8 cellular contexts compared by ENCODE assay signal in genomic region chr6:43427406-43428111, GRCh38. TPM values are rescaled to one million over a fixed set of nuclear protein-coding genes. Genes with fewer than 3 reads are reported as not detected.
DNase-seq lines count a peak whose midpoint lies in the region; ATAC-seq, FAIRE-seq and TF ChIP-seq lines count a peak whose summit lies in the region.

ABCC10 (plus strand) TSS chr6:43427541; CDS start chr6:43427979, 438 bp downstream.

- peaks cover 28 to 36% (median 31%) of the 10 kb centered on the region in 3 donors for H3K4me1 Mint-ChIP-seq in T-cell

- DNase-seq in GM12891 (ENCODE audit: insufficient read length, low spot score), result peak; percentile 91
- DNase-seq in NCI-H1436 treated with DMSO at 0.1 percent for 48 hours (lab: John Stamatoyannopoulos, UW), result peak; percentile 78
- peak; percentile 77 to 97 (median 94) for DNase-seq in T-cell
- peak; percentile 95 to 97 (median 97) for DNase-seq in heart left ventricle
- DNase-seq in pons (ENCODE audit: low spot score), result peak; percentile 92
- DNase-seq in upper lobe of left lung, result peak; percentile 96

- ATAC-seq in HG02840 (IDR thresholded peaks at IDR 0.05; ENCODE audit: low FRiP score, unreplicated experiment), result peak; percentile 87
- ATAC-seq in T-cell (replicated peaks in 1 of 4), result peak; percentile 89 to 95 (median 92)
- peak; percentile 98 to 99 (median 99) for ATAC-seq in heart left ventricle
- ATAC-seq in upper lobe of left lung (ENCODE audit: low FRiP score in 2 of 2), result peak; percentile 99

- intact Hi-C loops in heart left ventricle (cut with DNase I), result loop anchor here in 6 of 10 donors (1.0 to 10.0 kb wide), 4 partner anchors 53 to 60 kb away; partner anchors contain the start of gene ZNF318 (in 5 of the 6)

- TF ChIP-seq CTCF in heart left ventricle (IDR thresholded peaks at IDR 0.05) (peak in 11 of 12 donors; percentile 27 to 74 (median 40)), upper lobe of left lung (IDR thresholded peaks at IDR 0.05) (peak in 5 of 6 experiments; percentile 15 to 50 (median 46))

- no peak within 1 kb of the TSS for H3K27ac ChIP-seq in adipose tissue (ENCODE audit: low read depth, low read length)
- peak within 1 kb of the TSS; percentile 49 to 94 (median 89) for H3K27ac ChIP-seq in heart left ventricle
- H3K27ac ChIP-seq in upper lobe of left lung, result peak within 1 kb of the TSS; percentile 73 to 92 (median 90)

- H3K9me3 Mint-ChIP-seq in T-cell, result no peaks in the 10 kb centered on the region

- H3K36me3 ChIP-seq in heart left ventricle, result peaks cover 0 to 18% (median 12%) of the 10 kb centered on the region in 9 donors
- H3K36me3 ChIP-seq in upper lobe of left lung, result peaks cover 0 to 8% (median 7%) of the 10 kb centered on the region in 4 donors

- no peaks in the 10 kb centered on the region for H3K27me3 ChIP-seq in heart left ventricle
- H3K27me3 ChIP-seq in upper lobe of left lung, result no peaks in the 10 kb centered on the region

- peaks cover 5 to 26% (median 13%) of the 10 kb centered on the region in 12 donors for H3K4me1 ChIP-seq in heart left ventricle
- H3K4me1 ChIP-seq in upper lobe of left lung, result peaks cover 9 to 31% (median 20%) of the 10 kb centered on the region in 4 donors

- FAIRE-seq in GM12891 (lab: Jason Lieb, UNC), result peak; percentile 99

- 0% methylated on average over 43 to 49 of the region's 49 CpGs for WGBS in adipose tissue, 3 donors
- 0 to 1% (median 0%) methylated on average over 22 to 49 of the region's 49 CpGs for WGBS in heart left ventricle, 4 donors
- WGBS in upper lobe of left lung, 2 donors, result 0 to 1% methylated on average over 24 to 29 of the region's 49 CpGs

- H3K36me3 Mint-ChIP-seq in T-cell, result peaks cover 3% of the 10 kb centered on the region

- H3K27ac Mint-ChIP-seq in T-cell, result peak within 1 kb of the TSS; percentile 94

- H3K4me3 ChIP-seq in heart left ventricle, result peak within 1 kb of the TSS; percentile 49 to 92 (median 88)
- H3K4me3 ChIP-seq in upper lobe of left lung, result peak within 1 kb of the TSS; percentile 67 to 88 (median 78)

- H3K9me3 ChIP-seq in heart left ventricle, result no peaks in the 10 kb centered on the region
- no peaks in the 10 kb centered on the region for H3K9me3 ChIP-seq in upper lobe of left lung

- TF ChIP-seq POLR2A in GM12891 (IDR thresholded peaks at IDR 0.05; ENCODE audit: low read depth, low read length) (peak; percentile 74), heart left ventricle (IDR thresholded peaks at IDR 0.05) (peak in 1 of 2 donors; percentile 82), upper lobe of left lung (IDR thresholded peaks at IDR 0.05) (peak in 1 of 4 donors; percentile 74)

- POLR2A ChIA-PET in T-cell (lab: Charles Lee), result interaction anchor here (0.6 to 0.8 kb wide), 4 partner anchors 13 to 768 kb away, joined by 3 to 8 read pairs (median 6); partner anchors contain the start of gene YIPF3 (in 1 of the 2)

- CTCF ChIA-PET in T-cell (lab: Charles Lee), result interaction anchor here in 1 of 2 donors (0.6 to 1.5 kb wide), 8 partner anchors 13 to 656 kb away, joined by 3 to 10 read pairs (median 5); partner anchors contain the start of gene ZNF318

- H3K4me3 Mint-ChIP-seq in T-cell, result peak within 1 kb of the TSS; percentile 92 to 94 (median 92)

- peak in 1 of 4 donors; percentile 7 for TF ChIP-seq EP300 in upper lobe of left lung (IDR thresholded peaks at IDR 0.05)

- no peaks in the 10 kb centered on the region for H3K27me3 Mint-ChIP-seq in T-cell

TF ChIP-seq in GM12891, 5 proteins besides CTCF, POLR2A, EP300 and RAD21:
- 0 out of 2 replicates have a peak, but pooled peaks have one; percentile 14 for TF ChIP-seq POU2F2 (IDR thresholded peaks at IDR 0.05; ENCODE audit: low read depth, low read length)
- peak; percentile 33; the same call in 1 of the 2 replicates for TF ChIP-seq TAF1 (IDR thresholded peaks at IDR 0.05; ENCODE audit: low read depth, low read length)
- no peak for TF ChIP-seq PAX5 (IDR thresholded peaks at IDR 0.05; ENCODE audit: insufficient read depth, low read length, severe bottlenecking)
- peak; percentile 31; the same call in 1 of the 2 replicates for TF ChIP-seq SPI1 (IDR thresholded peaks at IDR 0.05; ENCODE audit: low read depth, low read length)
- peak; percentile 79 for TF ChIP-seq POLR2AphosphoS5 (IDR thresholded peaks at IDR 0.05; ENCODE audit: low read depth, low read length)

RNA-seq across cellular contexts. Expression of gene ABCC10, which starts in this region (rescaled TPM):
- 16.5 TPM for polyA plus RNA-seq in GM12891 (2012; ENCODE audit: low read depth, missing spikeins)
- total RNA-seq in T-cell (10 to 100 TPM; 57.8 to 85.4 (median 75.5) TPM), heart left ventricle (10 to 100 TPM in 5 of 9 donors, 1 to 10 TPM in 4; 6.4 to 18.3 (median 10.3) TPM), upper lobe of left lung (10 to 100 TPM; 18.8 to 75.4 (median 34.2) TPM)
- polyA plus RNA-seq in adipose tissue (10 to 100 TPM in 2 of 3 donors, 1 to 10 TPM in 1; 8.2 to 13.7 (median 11.7) TPM), heart left ventricle (10 to 100 TPM in 1 of 2 donors, 1 to 10 TPM in 1; 7.3 to 19.6 TPM)
